In genomic region chr4:90165883-90166282, GRCh38 we compare ENCODE assay signal across 19 cellular contexts. TPM values are rescaled to one million over a fixed set of nuclear protein-coding genes. Genes with fewer than 3 reads are reported as not detected.
A peak's percentile ranks its signal among the peaks of the same experiment; 100 is the strongest.
DNase-seq lines count a peak whose midpoint lies in the region; ATAC-seq lines count a peak whose summit lies in the region.
"Had no signal": no experiment of that assay in that cellular context is flagged by ENCODE, and none has a peak within 500 bp of the region (broad histone marks: within the 10 kb centered on the region; RNA-seq: fewer than 3 reads in every experiment).

No MANE protein-coding gene starts in this region.

- 50 to 52% methylated on average over 5 of the region's 5 CpGs for WGBS in GM23248 (ENCODE audit: low coverage in 1 of 2, low lambda C conversion rate in 2 of 2, missing lambda C conversion rate in 2 of 2), 2 experiments

- no peaks in the 10 kb centered on the region for H3K36me3 ChIP-seq in GM23248 (ENCODE audit: low read depth)
- H3K36me3 ChIP-seq: cardiac muscle cell, tibial artery, WERI-Rb-1 had no signal

- H4K20me1 ChIP-seq in GM23248 (ENCODE audit: insufficient read depth) = no peaks in the 10 kb centered on the region

- H3K9me2 ChIP-seq in GM23248 (ENCODE audit: insufficient read depth) = no peaks in the 10 kb centered on the region

- no peak overlapping the region for H3K4me3 ChIP-seq in GM23248
- H3K4me3 ChIP-seq: cardiac muscle cell, tibial artery had no signal

- H3K9ac ChIP-seq in GM23248 = no peak overlapping the region
- H3K9ac ChIP-seq: parathyroid adenoma had no signal

- H3K4me2 ChIP-seq in GM23248 (ENCODE audit: unreplicated experiment) = no peak overlapping the region

- H3K79me2 ChIP-seq in GM23248 (ENCODE audit: insufficient read depth) = no peaks in the 10 kb centered on the region
- H3K79me2 ChIP-seq: parathyroid adenoma had no signal

- ATAC-seq in GM18867 (IDR thresholded peaks at IDR 0.05; ENCODE audit: unreplicated experiment) (peak; percentile 87), GM21528 (IDR thresholded peaks at IDR 0.05; ENCODE audit: low FRiP score, unreplicated experiment) (peak; percentile 84), HG02938 (IDR thresholded peaks at IDR 0.05; ENCODE audit: unreplicated experiment) (peak; percentile 99), HG03575 (IDR thresholded peaks at IDR 0.05; ENCODE audit: extremely low read depth, insufficient number of reproducible peaks, low FRiP score, unreplicated experiment) (peak; percentile 86), HG02763 (IDR thresholded peaks at IDR 0.05; ENCODE audit: unreplicated experiment) (no peak)
- ATAC-seq: activated CD8-positive, alpha-beta T cell treated with anti-CD3 and anti-CD28 coated beads, Interleukin-2, amount 10 ng/mL, durations not matched to agents 7 days and 5 days; Right ventricle myocardium inferior had no signal

- in situ Hi-C loops in GM23248 (cut with MboI) = no loop called here

- H3K4me1 ChIP-seq in GM23248 (ENCODE audit: insufficient read depth) = no peaks in the 10 kb centered on the region
- H3K4me1 ChIP-seq: parathyroid adenoma had no signal

- no peaks in the 10 kb centered on the region for H3K9me3 ChIP-seq in GM23248 (ENCODE audit: low read depth)
- H3K9me3 ChIP-seq: tibial artery had no signal

- DNase-seq in iPS-NIHi11 (ENCODE audit: low spot score) = no peak
- no peak for DNase-seq in NCI-H1694 (lab: John Stamatoyannopoulos, UW)
- no peak for DNase-seq in GM23248
- DNase-seq: activated CD8-positive, alpha-beta T cell treated with anti-CD3 and anti-CD28 coated beads, Interleukin-2, amount 10 ng/mL, durations not matched to agents 7 days and 5 days; Calu3; Kasumi-1; mammary epithelial cell; naive B cell; tibial artery; WERI-Rb-1 had no signal

- no peaks in the 10 kb centered on the region for H3F3A ChIP-seq in GM23248 (ENCODE audit: insufficient read depth)

- H3K27me3 ChIP-seq in GM23248 (replicated peaks; ENCODE audit: insufficient read depth) = no peaks in the 10 kb centered on the region
- H3K27me3 ChIP-seq: cardiac muscle cell, tibial artery had no signal

- no peak overlapping the region for H3K27ac ChIP-seq in GM23248
- H3K27ac ChIP-seq: cardiac muscle cell, parathyroid adenoma, tibial artery, WERI-Rb-1 had no signal

- H2AFZ ChIP-seq in GM23248 = no peak overlapping the region
- H2AFZ ChIP-seq: parathyroid adenoma had no signal

RNA-seq across cellular contexts. Expression of gene CCSER1, which starts 38.7 kb away (rescaled TPM):
- not detected in 2 replicates for total RNA-seq in GM23248 (2014; rRNA removed; shearing (Covaris generic))
- not detected in 2 replicates for polyA plus RNA-seq in GM23248 (2016; fragmentation: Nextera tagmentation; extraction: Ambion mirVana)
- total RNA-seq: activated CD8-positive, alpha-beta T cell treated with anti-CD3 and anti-CD28 coated beads, Interleukin-2, amount 10 ng/mL, durations not matched to agents 7 days and 5 days; T-helper 1 cell treated with Interleukin-12 subunit alpha and Interleukin-12 subunit beta and Interleukin-4 antibody, amounts not matched to agents 30 ng/mL and 1 ng/mL, for 36 hours had no signal
